9 cellular contexts compared by ENCODE assay signal in the genomic region with DNA sequence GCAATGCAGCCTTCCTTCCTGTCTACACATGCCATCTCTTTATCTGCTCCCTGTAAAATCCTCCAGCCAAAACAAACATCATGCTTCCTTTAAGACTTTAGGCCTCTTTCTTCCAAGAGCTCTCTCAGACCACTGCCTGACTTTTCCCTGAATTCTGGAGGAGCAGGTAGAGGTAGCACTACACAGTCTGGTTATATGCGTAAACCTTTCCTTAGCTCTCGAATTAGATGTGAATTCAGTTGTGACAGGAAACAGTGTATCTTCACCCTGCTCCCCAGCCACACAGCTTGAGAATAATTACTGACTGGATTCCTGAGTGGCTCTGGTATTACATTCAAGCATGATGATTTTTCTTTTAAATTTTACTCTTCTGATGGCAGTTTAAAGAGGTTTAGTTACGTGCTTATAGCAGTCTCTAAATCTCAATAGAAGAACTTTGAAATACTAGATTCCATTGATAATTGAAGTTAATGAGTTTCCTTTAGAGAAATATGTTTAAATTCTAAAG.
DNase-seq lines count a peak whose midpoint lies in the region; TF ChIP-seq lines count a peak whose summit lies in the region.
"Had no signal": no experiment of that assay in that cellular context is flagged by ENCODE, and none has a peak within 500 bp of the region (broad histone marks: within the 10 kb centered on the region; RNA-seq: fewer than 3 reads in every experiment).

No MANE protein-coding gene starts in this region.

- no peaks in the 10 kb centered on the region for H3K9me3 Mint-ChIP-seq in T-helper 1 cell treated with Interleukin-12 subunit alpha and Interleukin-12 subunit beta and Interleukin-4 antibody, amounts not matched to agents 30 μg/mL and 1 μg/mL, for 36 hours
- H3K9me3 Mint-ChIP-seq: activated naive CD4-positive, alpha-beta T cell treated with anti-CD3 and anti-CD28 coated beads for 36 hours had no signal

- no peaks in the 10 kb centered on the region for H3K27me3 ChIP-seq in brain microvascular endothelial cell (replicated peaks)
- no peaks in the 10 kb centered on the region for H3K27me3 ChIP-seq in tibial artery
- no peaks in the 10 kb centered on the region for H3K27me3 ChIP-seq in testis

- intact Hi-C loops in tibial artery (cut with DNase I; ENCODE audit: low total_unique reads) (no loop called here), testis (cut with DNase I; ENCODE audit: low total_unique reads) (no loop called here)

- H3K9me3 ChIP-seq in tibial artery (no peaks in the 10 kb centered on the region), testis (no peaks in the 10 kb centered on the region)

- H3K27ac ChIP-seq in brain microvascular endothelial cell (peak overlapping the region; percentile 81), tibial artery (peak overlapping the region; percentile 67 to 69), testis (peak overlapping the region in 1 of 2 donors; percentile 12)

- no peak overlapping the region for H3K4me3 ChIP-seq in brain microvascular endothelial cell (ENCODE audit: low read depth, low read length)
- H3K4me3 ChIP-seq in tibial artery: no peak overlapping the region
- no peak overlapping the region for H3K4me3 ChIP-seq in testis

- H3K36me3 Mint-ChIP-seq in T-helper 1 cell treated with Interleukin-12 subunit alpha and Interleukin-12 subunit beta and Interleukin-4 antibody, amounts not matched to agents 30 μg/mL and 1 μg/mL, for 36 hours (ENCODE audit: low read depth): peaks cover 17% of the 10 kb centered on the region

- DNase-seq in T-helper 1 cell: no peak
- peak; percentile 56 for DNase-seq in brain microvascular endothelial cell
- peak; percentile 29 for DNase-seq in kidney glomerular epithelial cell (lab: John Stamatoyannopoulos, UW)
- no peak for DNase-seq in tibial artery
- no peak for DNase-seq in HEK293T (ENCODE audit: extremely low spot score)
- DNase-seq in testis: no peak
- DNase-seq in NCI-H510A treated with DMSO at 0.1 percent for 48 hours (lab: John Stamatoyannopoulos, UW): no peak

- peak overlapping the region; percentile 73 for H3K27ac Mint-ChIP-seq in T-helper 1 cell treated with Interleukin-12 subunit alpha and Interleukin-12 subunit beta and Interleukin-4 antibody, amounts not matched to agents 30 μg/mL and 1 μg/mL, for 36 hours
- H3K27ac Mint-ChIP-seq: activated naive CD4-positive, alpha-beta T cell treated with anti-CD3 and anti-CD28 coated beads for 36 hours had no signal

- peaks cover 59% of the 10 kb centered on the region for H3K4me1 Mint-ChIP-seq in T-helper 1 cell treated with Interleukin-12 subunit alpha and Interleukin-12 subunit beta and Interleukin-4 antibody, amounts not matched to agents 30 μg/mL and 1 μg/mL, for 36 hours (ENCODE audit: low read depth)

- H3K4me3 Mint-ChIP-seq in T-helper 1 cell treated with Interleukin-12 subunit alpha and Interleukin-12 subunit beta and Interleukin-4 antibody, amounts not matched to agents 30 μg/mL and 1 μg/mL, for 36 hours: no peak overlapping the region
- H3K4me3 Mint-ChIP-seq: activated naive CD4-positive, alpha-beta T cell treated with anti-CD3 and anti-CD28 coated beads for 36 hours had no signal

- TF ChIP-seq CTCF in brain microvascular endothelial cell (IDR thresholded peaks at IDR 0.05; ENCODE audit: low read depth, low read length, missing control alignments) (no peak), tibial artery (IDR thresholded peaks at IDR 0.05) (no peak), testis (IDR thresholded peaks at IDR 0.05) (no peak)

- H3K27me3 Mint-ChIP-seq in T-helper 1 cell treated with Interleukin-12 subunit alpha and Interleukin-12 subunit beta and Interleukin-4 antibody, amounts not matched to agents 30 μg/mL and 1 μg/mL, for 36 hours (ENCODE audit: low read depth): no peaks in the 10 kb centered on the region

- H3K36me3 ChIP-seq in brain microvascular endothelial cell (replicated peaks) (peaks cover 11% of the 10 kb centered on the region), tibial artery (no peaks in the 10 kb centered on the region), testis (ENCODE audit: low read depth, missing control alignments) (no peaks in the 10 kb centered on the region)

- POLR2A ChIA-PET in HEK293T (lab: Yijun Ruan, JAX): no interaction called here

- in situ Hi-C loops in brain microvascular endothelial cell (cut with HindIII; ENCODE audit: low pct_ligation_motif_present, low sequenced_read_pairs): no loop called here

- H3K4me1 ChIP-seq in tibial artery: peaks cover 0 to 77% (median 68%) of the 10 kb centered on the region in 4 donors
- peaks cover 50% of the 10 kb centered on the region for H3K4me1 ChIP-seq in testis

- TF ChIP-seq POLR2A in testis (IDR thresholded peaks at IDR 0.05): no peak

- CTCF ChIA-PET in HEK293T (lab: Yijun Ruan, JAX): no interaction called here

- 57 to 63% methylated on average over 3 of the region's 3 CpGs for WGBS in testis, 2 donors

TF ChIP-seq in HEK293T, 16 proteins besides CTCF, POLR2A, EP300 and RAD21:
- no peak for TF ChIP-seq ELF4 (IDR thresholded peaks at IDR 0.05)
- TF ChIP-seq, protein P1, sequence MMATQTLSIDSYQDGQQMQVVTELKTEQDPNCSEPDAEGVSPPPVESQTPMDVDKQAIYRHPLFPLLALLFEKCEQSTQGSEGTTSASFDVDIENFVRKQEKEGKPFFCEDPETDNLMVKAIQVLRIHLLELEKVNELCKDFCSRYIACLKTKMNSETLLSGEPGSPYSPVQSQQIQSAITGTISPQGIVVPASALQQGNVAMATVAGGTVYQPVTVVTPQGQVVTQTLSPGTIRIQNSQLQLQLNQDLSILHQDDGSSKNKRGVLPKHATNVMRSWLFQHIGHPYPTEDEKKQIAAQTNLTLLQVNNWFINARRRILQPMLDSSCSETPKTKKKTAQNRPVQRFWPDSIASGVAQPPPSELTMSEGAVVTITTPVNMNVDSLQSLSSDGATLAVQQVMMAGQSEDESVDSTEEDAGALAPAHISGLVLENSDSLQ (IDR thresholded peaks at IDR 0.05): no peak
- no peak for TF ChIP-seq ARNT (IDR thresholded peaks at IDR 0.05)
- no peak for TF ChIP-seq SP1 (IDR thresholded peaks at IDR 0.05)
- TF ChIP-seq CTBP1 (IDR thresholded peaks at IDR 0.05; ENCODE audit: borderline replicate concordance): no peak
- no peak for TF ChIP-seq HDGF (IDR thresholded peaks at IDR 0.05; ENCODE audit: borderline replicate concordance)
- no peak for TF ChIP-seq ZNF384 (IDR thresholded peaks at IDR 0.05)
- TF ChIP-seq BHLHE40 (IDR thresholded peaks at IDR 0.05; ENCODE audit: borderline replicate concordance): no peak
- no peak for TF ChIP-seq NFRKB (IDR thresholded peaks at IDR 0.05)
- no peak for TF ChIP-seq L3MBTL2 (conservative IDR thresholded peaks at IDR 0.05)
- TF ChIP-seq LEF1 (IDR thresholded peaks at IDR 0.05; ENCODE audit: borderline replicate concordance): no peak
- TF ChIP-seq FOXK2 (IDR thresholded peaks at IDR 0.05): no peak
- no peak for TF ChIP-seq FOXA1 (IDR thresholded peaks at IDR 0.05)

Comparison
In these comparisons a context has a peak if more than half of its experiments do, and no peak if none do; other contexts are left out.
1. DNase-seq: peak in brain microvascular endothelial cell (single experiment) and kidney glomerular epithelial cell (single experiment); none in T-helper 1 cell (0 of 5), tibial artery (0 of 2), HEK293T (single experiment), testis (single experiment) and NCI-H510A treated with DMSO at 0.1 percent for 48 hours (single experiment).